ENCODE assay signal across 11 cellular contexts in the genomic region with DNA sequence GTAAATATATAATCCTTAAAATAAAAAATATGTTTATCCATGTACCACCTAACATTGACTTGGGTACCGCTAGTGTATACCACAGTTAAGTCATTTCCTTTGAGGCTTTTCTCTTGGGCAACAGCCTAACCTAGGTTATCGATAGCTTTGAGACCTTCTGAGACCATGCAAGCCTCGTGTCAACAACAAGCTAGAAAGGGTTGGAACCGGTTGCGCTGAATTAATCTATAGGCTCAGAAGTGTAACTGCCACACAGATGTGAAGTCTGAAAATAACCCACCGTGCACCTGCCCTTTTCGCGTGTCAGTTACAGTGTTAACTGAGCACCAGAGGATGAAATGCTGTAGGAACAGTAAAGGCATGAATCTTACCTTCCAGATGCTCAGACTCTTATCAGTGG. TPM values are rescaled to one million over a fixed set of nuclear protein-coding genes. Genes with fewer than 3 reads are reported as not detected.
DNase-seq lines count a peak whose midpoint lies in the region; ATAC-seq and TF ChIP-seq lines count a peak whose summit lies in the region.
"Had no signal": no experiment of that assay in that cellular context is flagged by ENCODE, and none has a peak within 500 bp of the region (broad histone marks: within the 10 kb centered on the region; RNA-seq: fewer than 3 reads in every experiment).

No MANE protein-coding gene starts in this region.

- peaks cover 91% of the 10 kb centered on the region for H3K79me2 ChIP-seq in Loucy (ENCODE audit: insufficient read depth, low read length)

- no peaks in the 10 kb centered on the region for H3K9me3 Mint-ChIP-seq in immature natural killer cell

- no peak overlapping the region for H3K9ac ChIP-seq in Loucy (ENCODE audit: low read depth, low read length, poor library complexity, severe bottlenecking)

- H3K27me3 Mint-ChIP-seq in immature natural killer cell (ENCODE audit: low read depth in 3 of 3): peaks cover 0 to 2% (median 0%) of the 10 kb centered on the region in 3 donors

- H3K27ac Mint-ChIP-seq in immature natural killer cell: peak overlapping the region in 5 of 6 donors; percentile 23 to 67 (median 59)

- ATAC-seq in GM18868 (IDR thresholded peaks at IDR 0.05; ENCODE audit: unreplicated experiment): peak; percentile 63
- peak; percentile 77 for ATAC-seq in HG02571 (IDR thresholded peaks at IDR 0.05; ENCODE audit: unreplicated experiment)
- ATAC-seq in heart right ventricle: no peak
- ATAC-seq: left lung had no signal

- H3K27me3 ChIP-seq in Loucy (ENCODE audit: insufficient read depth, low read length, poor library complexity, severe bottlenecking): no peaks in the 10 kb centered on the region
- H3K27me3 ChIP-seq in heart right ventricle: no peaks in the 10 kb centered on the region
- no peaks in the 10 kb centered on the region for H3K27me3 ChIP-seq in esophagus squamous epithelium
- H3K27me3 ChIP-seq: left lung had no signal

- TF ChIP-seq POLR2A in esophagus squamous epithelium (IDR thresholded peaks at IDR 0.05): no peak

- DNase-seq in immature natural killer cell: peak; percentile 11 to 45 (median 32)
- DNase-seq in DMS53 treated with DMSO at 0.1 percent for 48 hours (lab: John Stamatoyannopoulos, UW; ENCODE audit: unreplicated experiment): no peak
- no peak for DNase-seq in iPS-NIHi7 (ENCODE audit: extremely low spot score)
- DNase-seq in heart right ventricle: no peak
- no peak for DNase-seq in esophagus squamous epithelium (lab: John Stamatoyannopoulos, UW)
- DNase-seq: left lung; SHP77; stimulated activated CD4-positive, alpha-beta T cell treated with anti-CD3 and anti-CD28 coated beads, Interleukin-4, amount 100 ng/mL, for 4 hours had no signal

- H3K9me2 ChIP-seq in Loucy (replicated peaks; ENCODE audit: low read depth, low read length): no peaks in the 10 kb centered on the region

- peak overlapping the region in 1 of 10 donors; percentile 0 for H3K27ac ChIP-seq in heart right ventricle
- H3K27ac ChIP-seq in esophagus squamous epithelium: no peak overlapping the region

- H2AFZ ChIP-seq in Loucy (ENCODE audit: low read length): no peak overlapping the region

- WGBS in heart right ventricle, 2 donors: 79 to 88% methylated on average over 8 of the region's 8 CpGs
- WGBS in esophagus squamous epithelium, 2 donors: 71 to 87% methylated on average over 8 of the region's 8 CpGs

- H3F3A ChIP-seq in Loucy (ENCODE audit: low read depth): peaks cover 2% of the 10 kb centered on the region; the same call in 1 of the 2 replicates

- no peak for TF ChIP-seq CTCF in Loucy (conservative IDR thresholded peaks at IDR 0.05; ENCODE audit: low read length)
- no peak for TF ChIP-seq CTCF in heart right ventricle (IDR thresholded peaks at IDR 0.05)
- TF ChIP-seq CTCF in esophagus squamous epithelium (IDR thresholded peaks at IDR 0.05): no peak

- H3K36me3 ChIP-seq in Loucy (ENCODE audit: insufficient read depth, low read length) (peaks cover 63% of the 10 kb centered on the region), heart right ventricle (peaks cover 0 to under 1% (median 0%) of the 10 kb centered on the region in 9 donors), esophagus squamous epithelium (peaks cover 0 to 27% (median 0%) of the 10 kb centered on the region in 3 donors)
- H3K36me3 ChIP-seq: left lung had no signal

- H3K4me2 ChIP-seq in Loucy (ENCODE audit: low read depth, low read length, poor library complexity, severe bottlenecking): peak overlapping the region; percentile 31

- H3K4me1 ChIP-seq in Loucy (ENCODE audit: insufficient read depth, low read length, poor library complexity, severe bottlenecking) (peaks cover 69% of the 10 kb centered on the region), heart right ventricle (peaks cover 0 to 44% (median 14%) of the 10 kb centered on the region in 9 donors), esophagus squamous epithelium (peaks cover 4 to 9% (median 4%) of the 10 kb centered on the region in 3 donors)

- H3K4me3 ChIP-seq in Loucy (ENCODE audit: low read length, poor library complexity, severe bottlenecking) (no peak overlapping the region), heart right ventricle (no peak overlapping the region), esophagus squamous epithelium (no peak overlapping the region)
- H3K4me3 ChIP-seq: left lung had no signal

- peaks cover 34 to 74% of the 10 kb centered on the region in 2 donors for H3K4me1 Mint-ChIP-seq in immature natural killer cell

- H4K20me1 ChIP-seq in Loucy (ENCODE audit: insufficient read depth, low read length, poor library complexity, severe bottlenecking): peaks cover 26% of the 10 kb centered on the region

- peaks cover 0 to 18% (median 4%) of the 10 kb centered on the region in 3 donors for H3K36me3 Mint-ChIP-seq in immature natural killer cell

- H3K9me3 ChIP-seq in Loucy (ENCODE audit: insufficient read depth, low read depth, low read length) (no peaks in the 10 kb centered on the region), heart right ventricle (peaks cover 0 to 7% (median 0%) of the 10 kb centered on the region in 11 donors), esophagus squamous epithelium (no peaks in the 10 kb centered on the region)
- H3K9me3 ChIP-seq: left lung had no signal

- H3K4me3 Mint-ChIP-seq in immature natural killer cell: peak overlapping the region in 4 of 5 donors; percentile 42 to 71 (median 58)

- intact Hi-C loops in heart right ventricle (cut with DNase I): loop anchor here in 1 of 10 donors (10.0 kb wide), 1 partner anchor 56 kb away; a partner anchor contains a TSS
- intact Hi-C loops in esophagus squamous epithelium (cut with DNase I): no loop called here

RNA-seq across cellular contexts. Expression of a gene that starts 59.8 kb away (rescaled TPM):
- 10 to 100 TPM; 12.2 to 35.3 (median 22.1) TPM for polyA plus RNA-seq in immature natural killer cell
- total RNA-seq in heart right ventricle: 100 to 1,000 TPM in 1 of 10 donors, 10 to 100 TPM in 9; 12.9 to 108 (median 26.5) TPM
- polyA plus RNA-seq in heart right ventricle: 1 to 10 TPM; 5.3 to 5.8 TPM
- total RNA-seq in esophagus squamous epithelium: 10 to 100 TPM; 18.0 to 38.1 (median 30.2) TPM

Comparison
In these comparisons a context has a peak if more than half of its experiments do, and no peak if none do; other contexts are left out.
1. ATAC-seq: peak in GM18868 (single experiment) and HG02571 (single experiment); none in heart right ventricle (0 of 8).
2. DNase-seq: peak in immature natural killer cell (3 of 3); none in DMS53 treated with DMSO at 0.1 percent for 48 hours (single experiment), iPS-NIHi7 (single experiment), heart right ventricle (0 of 2) and esophagus squamous epithelium (single experiment).